Comparison of ENCODE assay signal across 21 cellular contexts in genomic region chr10:132681858-132682755, GRCh38.
A peak's percentile ranks its signal among the peaks of the same experiment; 100 is the strongest.
DNase-seq lines count a peak whose midpoint lies in the region; ATAC-seq and TF ChIP-seq lines count a peak whose summit lies in the region.
"Had no signal": no experiment of that assay in that cellular context is flagged by ENCODE, and none has a peak within 500 bp of the region (broad histone marks: within the 10 kb centered on the region; RNA-seq: fewer than 3 reads in every experiment).

No MANE protein-coding gene starts in this region.

- no peaks in the 10 kb centered on the region for H3K27me3 ChIP-seq in endodermal cell (ENCODE audit: control insufficient read depth, insufficient read depth, low read length, poor library complexity, severe bottlenecking)
- H3K27me3 ChIP-seq in aorta (ENCODE audit: control insufficient read depth in 1 of 2, insufficient read depth in 2 of 2, low read length in 1 of 2), result no peaks in the 10 kb centered on the region
- H3K27me3 ChIP-seq: esophagus muscularis mucosa had no signal

- ATAC-seq in natural killer cell treated with Interleukin-12 subunit alpha and Interleukin-12 subunit beta and Interleukin-15 and Interleukin-18, amount 100 ng/mL, for 72 hours, result no peak
- ATAC-seq in natural killer cell (no peak), aorta (ENCODE audit: low FRiP score) (no peak)

- intact Hi-C loops in natural killer cell (cut with micrococcal nuclease) (loop anchor here (10.0 kb wide), 1 partner anchor 67 kb away; no protein-coding TSS in a partner anchor), aorta (cut with DNase I) (no loop called here)

- no peaks in the 10 kb centered on the region for H3K36me3 Mint-ChIP-seq in natural killer cell treated with Interleukin-12 subunit alpha and Interleukin-12 subunit beta and Interleukin-15 and Interleukin-18, amount 100 ng/mL, for 72 hours
- H3K36me3 Mint-ChIP-seq in natural killer cell, result no peaks in the 10 kb centered on the region
- H3K36me3 Mint-ChIP-seq in endodermal cell (ENCODE audit: low read depth), result peaks cover 24% of the 10 kb centered on the region
- no peaks in the 10 kb centered on the region for H3K36me3 Mint-ChIP-seq in osteocyte (ENCODE audit: unreplicated experiment)

- no peaks in the 10 kb centered on the region for H3K27me3 Mint-ChIP-seq in natural killer cell treated with Interleukin-12 subunit alpha and Interleukin-12 subunit beta and Interleukin-15 and Interleukin-18, amount 100 ng/mL, for 72 hours
- no peaks in the 10 kb centered on the region for H3K27me3 Mint-ChIP-seq in natural killer cell (ENCODE audit: low read depth in 2 of 2)
- no peaks in the 10 kb centered on the region for H3K27me3 Mint-ChIP-seq in endodermal cell (ENCODE audit: insufficient read depth)
- H3K27me3 Mint-ChIP-seq in osteocyte (ENCODE audit: unreplicated experiment), result no peaks in the 10 kb centered on the region
- H3K27me3 Mint-ChIP-seq: memory B cell, naive B cell had no signal

- DNase-seq in natural killer cell treated with Interleukin-12 subunit alpha and Interleukin-12 subunit beta and Interleukin-15 and Interleukin-18, amount 100 ng/mL, for 72 hours (ENCODE audit: low spot score), result peak; percentile 49
- no peak for DNase-seq in natural killer cell
- peak; percentile 17 for DNase-seq in endodermal cell
- DNase-seq in osteocyte (ENCODE audit: extremely low spot score, unreplicated experiment), result peak; percentile 73
- peak; percentile 31 to 48 for DNase-seq in aorta
- DNase-seq in T-helper 2 cell, result no peak
- DNase-seq in DMS153 (lab: John Stamatoyannopoulos, UW), result no peak
- no peak for DNase-seq in erythroblast (lab: John Stamatoyannopoulos, UW)
- DNase-seq: activated gamma-delta T cell treated with Interleukin-2 at 50 U/mL for 16 hours; anterior cingulate cortex; central memory CD4-positive, alpha-beta T cell; DMS 273 treated with DMSO at 0.1 percent for 48 hours; effector CD4-positive, alpha-beta T cell; H7; KBM-7; naive B cell; NCI-H2171 treated with DMSO at 0.1 percent for 48 hours; NCI-H526 treated with DMSO at 0.1 percent for 48 hours had no signal

- no peak overlapping the region for H3K27ac Mint-ChIP-seq in natural killer cell treated with Interleukin-12 subunit alpha and Interleukin-12 subunit beta and Interleukin-15 and Interleukin-18, amount 100 ng/mL, for 72 hours
- H3K27ac Mint-ChIP-seq in natural killer cell (peak overlapping the region in 1 of 2 donors; percentile 39), endodermal cell (no peak overlapping the region), osteocyte (ENCODE audit: unreplicated experiment) (no peak overlapping the region)
- H3K27ac Mint-ChIP-seq: memory B cell had no signal

- H3K4me3 Mint-ChIP-seq in natural killer cell treated with Interleukin-12 subunit alpha and Interleukin-12 subunit beta and Interleukin-15 and Interleukin-18, amount 100 ng/mL, for 72 hours, result no peak overlapping the region
- H3K4me3 Mint-ChIP-seq in natural killer cell (no peak overlapping the region), endodermal cell (no peak overlapping the region), osteocyte (ENCODE audit: unreplicated experiment) (no peak overlapping the region)
- H3K4me3 Mint-ChIP-seq: memory B cell had no signal

- H3K27ac ChIP-seq in endodermal cell (ENCODE audit: low read depth, low read length) (no peak overlapping the region), aorta (ENCODE audit: low read depth in 1 of 2, low read length in 2 of 2) (no peak overlapping the region)
- H3K27ac ChIP-seq: esophagus muscularis mucosa, SK-N-MC had no signal

- TF ChIP-seq CTCF in natural killer cell (IDR thresholded peaks at IDR 0.05) (no peak), endodermal cell (conservative IDR thresholded peaks at IDR 0.05) (no peak), osteocyte (IDR thresholded peaks at IDR 0.05) (no peak)

- H3K9me3 Mint-ChIP-seq in natural killer cell treated with Interleukin-12 subunit alpha and Interleukin-12 subunit beta and Interleukin-15 and Interleukin-18, amount 100 ng/mL, for 72 hours, result no peaks in the 10 kb centered on the region
- H3K9me3 Mint-ChIP-seq in natural killer cell, result no peaks in the 10 kb centered on the region
- H3K9me3 Mint-ChIP-seq in endodermal cell, result peaks cover 12% of the 10 kb centered on the region
- no peaks in the 10 kb centered on the region for H3K9me3 Mint-ChIP-seq in osteocyte (ENCODE audit: unreplicated experiment)
- H3K9me3 Mint-ChIP-seq: memory B cell, naive B cell had no signal

- 93 to 94% methylated on average over 20 to 25 of the region's 25 CpGs for WGBS in endodermal cell (ENCODE audit: insufficient coverage in 1 of 2, insufficient read length in 1 of 2), 2 experiments
- 87% methylated on average over 25 of the region's 25 CpGs for WGBS in aorta, 2 donors

- TF ChIP-seq POLR2A in erythroblast (IDR thresholded peaks at IDR 0.05; ENCODE audit: low read length), result no peak

- no peaks in the 10 kb centered on the region for H3K36me3 ChIP-seq in endodermal cell (ENCODE audit: control insufficient read depth, insufficient read depth, low read length)
- no peaks in the 10 kb centered on the region for H3K36me3 ChIP-seq in aorta (ENCODE audit: control insufficient read depth in 1 of 2, insufficient read depth in 2 of 2, low read length in 1 of 2)

- H3K9me3 ChIP-seq in endodermal cell (ENCODE audit: control insufficient read depth, low read length) (no peaks in the 10 kb centered on the region), aorta (ENCODE audit: control insufficient read depth, low read length) (no peaks in the 10 kb centered on the region)
- H3K9me3 ChIP-seq: esophagus muscularis mucosa had no signal

- peaks cover 23 to 32% of the 10 kb centered on the region in 2 donors for H3K4me1 Mint-ChIP-seq in natural killer cell treated with Interleukin-12 subunit alpha and Interleukin-12 subunit beta and Interleukin-15 and Interleukin-18, amount 100 ng/mL, for 72 hours (ENCODE audit: low read depth in 2 of 2)
- peaks cover 45 to 54% of the 10 kb centered on the region in 2 donors for H3K4me1 Mint-ChIP-seq in natural killer cell
- no peaks in the 10 kb centered on the region for H3K4me1 Mint-ChIP-seq in endodermal cell
- H3K4me1 Mint-ChIP-seq in osteocyte (ENCODE audit: unreplicated experiment), result peaks cover 19% of the 10 kb centered on the region

- H3K4me3 ChIP-seq in endodermal cell (ENCODE audit: low read length) (no peak overlapping the region), aorta (ENCODE audit: low read length in 2 of 2) (no peak overlapping the region)
- H3K4me3 ChIP-seq: esophagus muscularis mucosa, SK-N-MC had no signal

- H3K4me1 ChIP-seq in endodermal cell (ENCODE audit: control insufficient read depth, insufficient read depth, low read length) (no peaks in the 10 kb centered on the region), aorta (ENCODE audit: control insufficient read depth in 1 of 2, insufficient read depth in 2 of 2, low read length in 2 of 2) (no peaks in the 10 kb centered on the region)

- no peak overlapping the region for H3K9ac ChIP-seq in endodermal cell (ENCODE audit: extremely low read depth, low read length, poor library complexity, severe bottlenecking)

Comparison
In these comparisons a context has a peak if more than half of its experiments do, and no peak if none do; other contexts are left out.
1. DNase-seq: peak in natural killer cell treated with Interleukin-12 subunit alpha and Interleukin-12 subunit beta and Interleukin-15 and Interleukin-18, amount 100 ng/mL, for 72 hours (single experiment), endodermal cell (single experiment), osteocyte (single experiment) and aorta (2 of 2); none in natural killer cell (single experiment), T-helper 2 cell (0 of 5), DMS153 (single experiment) and erythroblast (0 of 2).